ENCODE assay signal across 8 cellular contexts in genomic region chr17:45784293-45784582, GRCh38.
DNase-seq lines count a peak whose midpoint lies in the region; ATAC-seq and TF ChIP-seq lines count a peak whose summit lies in the region.

Gene CRHR1 (plus strand): TSS chr17:45784320. CDS start chr17:45784545, 225 bp downstream.

- H3K27ac Mint-ChIP-seq in activated naive CD8-positive, alpha-beta T cell: no peak within 1 kb of the TSS
- H3K27ac Mint-ChIP-seq in stimulated activated effector memory CD8-positive, alpha-beta T cell treated with anti-CD3 and anti-CD28 coated beads, Interleukin-12 subunit alpha, Interleukin-12 subunit beta, amount 100 ng/mL, for 72 hours: no peak within 1 kb of the TSS

- no peaks in the 10 kb centered on the region for H3K36me3 Mint-ChIP-seq in activated naive CD8-positive, alpha-beta T cell
- no peaks in the 10 kb centered on the region for H3K36me3 Mint-ChIP-seq in stimulated activated effector memory CD8-positive, alpha-beta T cell treated with anti-CD3 and anti-CD28 coated beads, Interleukin-12 subunit alpha, Interleukin-12 subunit beta, amount 100 ng/mL, for 72 hours

- peaks cover 7% of the 10 kb centered on the region for H3K4me1 Mint-ChIP-seq in activated naive CD8-positive, alpha-beta T cell (ENCODE audit: low read depth)
- H3K4me1 Mint-ChIP-seq in stimulated activated effector memory CD8-positive, alpha-beta T cell treated with anti-CD3 and anti-CD28 coated beads, Interleukin-12 subunit alpha, Interleukin-12 subunit beta, amount 100 ng/mL, for 72 hours: no peaks in the 10 kb centered on the region

- H3K9me3 Mint-ChIP-seq in activated naive CD8-positive, alpha-beta T cell (ENCODE audit: low read depth): no peaks in the 10 kb centered on the region
- H3K9me3 Mint-ChIP-seq in stimulated activated effector memory CD8-positive, alpha-beta T cell treated with anti-CD3 and anti-CD28 coated beads, Interleukin-12 subunit alpha, Interleukin-12 subunit beta, amount 100 ng/mL, for 72 hours: no peaks in the 10 kb centered on the region

- peaks cover 43% of the 10 kb centered on the region for H3K27me3 Mint-ChIP-seq in activated naive CD8-positive, alpha-beta T cell

- peak within 1 kb of the TSS; percentile 85 for H3K4me3 Mint-ChIP-seq in activated naive CD8-positive, alpha-beta T cell
- H3K4me3 Mint-ChIP-seq in stimulated activated effector memory CD8-positive, alpha-beta T cell treated with anti-CD3 and anti-CD28 coated beads, Interleukin-12 subunit alpha, Interleukin-12 subunit beta, amount 100 ng/mL, for 72 hours: peak within 1 kb of the TSS; percentile 66

- peak within 1 kb of the TSS; percentile 5; the same call in 1 of the 2 replicates for H3K4me3 ChIP-seq in HFF-Myc (replicated peaks; ENCODE audit: low read depth, low read length)

- DNase-seq in HFF-Myc (ENCODE audit: extremely low read depth, low read depth): no peak
- DNase-seq in islet precursor cell: peak; percentile 72
- no peak for DNase-seq in stimulated activated effector memory CD8-positive, alpha-beta T cell treated with anti-CD3 and anti-CD28 coated beads, Interleukin-12 subunit alpha, Interleukin-12 subunit beta, amount 100 ng/mL, for 72 hours (ENCODE audit: low spot score in 2 of 2)
- DNase-seq in kidney glomerular epithelial cell (lab: John Stamatoyannopoulos, UW): no peak
- no peak for DNase-seq in OCI-M1 (lab: John Stamatoyannopoulos, UW)
- no peak for DNase-seq in NCI-H2029 treated with DMSO at 0.1 percent for 48 hours (lab: John Stamatoyannopoulos, UW)

- no peak for ATAC-seq in stimulated activated effector memory CD8-positive, alpha-beta T cell treated with anti-CD3 and anti-CD28 coated beads, Interleukin-12 subunit alpha, Interleukin-12 subunit beta, amount 100 ng/mL, for 72 hours
- ATAC-seq in HG03108 (IDR thresholded peaks at IDR 0.05; ENCODE audit: unreplicated experiment): no peak

- no peak for TF ChIP-seq CTCF in HFF-Myc (IDR thresholded peaks at IDR 0.05; ENCODE audit: low read depth, low read length, missing control alignments)
